In genomic region chr1:209651148-209651547, GRCh38 we compare ENCODE assay signal across 1 cellular context.
TF ChIP-seq lines count a peak whose summit lies in the region.

No MANE protein-coding gene starts in this region.

TF ChIP-seq in HEK293, 187 proteins besides CTCF, POLR2A, EP300 and RAD21 (continued from another document):
- TF ChIP-seq ZNF398 (tag by site-specific recombination; IDR thresholded peaks at IDR 0.05): 0 out of 2 replicates have a peak, but pooled peaks have one; percentile 22
- no peak for TF ChIP-seq ZNF202 (tag by site-specific recombination; IDR thresholded peaks at IDR 0.05; ENCODE audit: borderline replicate concordance)
- no peak for TF ChIP-seq ZNF248 (tag by site-specific recombination; IDR thresholded peaks at IDR 0.05)
- TF ChIP-seq ZNF76 (tag by site-specific recombination; IDR thresholded peaks at IDR 0.05; ENCODE audit: borderline replicate concordance, low read depth): no peak
- peak; percentile 26; the same call in 1 of the 2 replicates for TF ChIP-seq ZBTB6 (tag by site-specific recombination; IDR thresholded peaks at IDR 0.05)
- no peak for TF ChIP-seq ZSCAN16 (tag by site-specific recombination; IDR thresholded peaks at IDR 0.05)
- TF ChIP-seq, protein P1, sequence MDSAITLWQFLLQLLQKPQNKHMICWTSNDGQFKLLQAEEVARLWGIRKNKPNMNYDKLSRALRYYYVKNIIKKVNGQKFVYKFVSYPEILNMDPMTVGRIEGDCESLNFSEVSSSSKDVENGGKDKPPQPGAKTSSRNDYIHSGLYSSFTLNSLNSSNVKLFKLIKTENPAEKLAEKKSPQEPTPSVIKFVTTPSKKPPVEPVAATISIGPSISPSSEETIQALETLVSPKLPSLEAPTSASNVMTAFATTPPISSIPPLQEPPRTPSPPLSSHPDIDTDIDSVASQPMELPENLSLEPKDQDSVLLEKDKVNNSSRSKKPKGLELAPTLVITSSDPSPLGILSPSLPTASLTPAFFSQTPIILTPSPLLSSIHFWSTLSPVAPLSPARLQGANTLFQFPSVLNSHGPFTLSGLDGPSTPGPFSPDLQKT (IDR thresholded peaks at IDR 0.05; ENCODE audit: borderline replicate concordance, low read depth, low read length): no peak
- no peak for TF ChIP-seq ZNF391 (tag by site-specific recombination; IDR thresholded peaks at IDR 0.05; ENCODE audit: borderline replicate concordance, low read depth)
- no peak for TF ChIP-seq ZNF785 (tag by site-specific recombination; IDR thresholded peaks at IDR 0.05)
- no peak for TF ChIP-seq ZNF280C (tag by site-specific recombination; IDR thresholded peaks at IDR 0.05)
TF ChIP-seq in HEK293: peak in this region for 12.
